Comparison of ENCODE assay signal across 1 cellular context in the genomic region with DNA sequence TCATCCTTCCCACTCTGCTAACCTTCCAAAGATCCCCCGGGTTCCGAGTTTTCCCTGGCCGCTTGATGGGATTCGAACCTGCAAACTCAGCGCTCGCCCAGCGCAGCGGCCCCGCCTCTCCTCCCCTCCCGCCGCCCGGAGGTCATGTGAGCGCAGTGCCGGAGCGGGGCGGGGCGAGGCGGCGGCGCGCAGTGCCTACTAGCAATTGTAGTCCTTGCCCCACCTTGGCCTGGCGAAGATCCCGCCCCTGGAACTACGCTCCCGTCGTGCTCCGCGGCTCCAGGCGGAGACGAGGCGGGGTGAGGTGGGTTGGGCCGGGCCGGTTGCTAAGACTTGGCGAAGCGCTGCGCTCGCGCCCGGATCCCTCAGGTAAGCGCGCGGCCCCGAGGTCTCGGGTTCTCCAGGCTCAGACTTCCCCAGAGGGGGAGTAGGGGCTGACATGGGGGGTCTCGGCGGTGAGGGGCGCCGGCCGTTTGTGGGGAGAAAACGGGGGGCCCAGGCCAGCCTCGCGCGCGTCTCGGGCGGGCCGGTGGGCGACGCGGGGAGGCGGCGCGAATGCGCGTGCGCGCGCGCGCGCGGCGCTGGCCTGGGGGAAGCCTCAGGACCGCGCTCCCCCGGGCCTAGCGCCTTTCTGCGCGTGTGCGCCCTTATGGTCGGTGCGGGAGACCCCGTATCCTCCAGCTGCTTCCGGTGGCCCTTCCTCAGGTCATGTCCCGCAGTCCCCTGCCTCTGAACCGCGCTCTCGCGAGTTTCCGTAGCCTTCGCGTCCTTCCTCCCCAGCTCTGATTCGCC.
TF ChIP-seq lines count a peak whose summit lies in the region.

A gene (plus strand): TSS at position 329 of the 792 bp plus-strand sequence. CDS start 6,649 bp downstream, outside the sequence.
A gene with protein sequence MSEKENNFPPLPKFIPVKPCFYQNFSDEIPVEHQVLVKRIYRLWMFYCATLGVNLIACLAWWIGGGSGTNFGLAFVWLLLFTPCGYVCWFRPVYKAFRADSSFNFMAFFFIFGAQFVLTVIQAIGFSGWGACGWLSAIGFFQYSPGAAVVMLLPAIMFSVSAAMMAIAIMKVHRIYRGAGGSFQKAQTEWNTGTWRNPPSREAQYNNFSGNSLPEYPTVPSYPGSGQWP (plus strand): TSS at position 329 of the 792 bp plus-strand sequence. CDS start 9,621 bp downstream, outside the sequence.

TF ChIP-seq in WTC11, 78 proteins besides CTCF, POLR2A, EP300 and RAD21 (continued from another document):
- TF ChIP-seq NFE2L1 (CRISPR knock-in tag; IDR thresholded peaks at IDR 0.05) = peak; percentile 90; the same call in 1 of the 2 replicates
- TF ChIP-seq, protein P1, sequence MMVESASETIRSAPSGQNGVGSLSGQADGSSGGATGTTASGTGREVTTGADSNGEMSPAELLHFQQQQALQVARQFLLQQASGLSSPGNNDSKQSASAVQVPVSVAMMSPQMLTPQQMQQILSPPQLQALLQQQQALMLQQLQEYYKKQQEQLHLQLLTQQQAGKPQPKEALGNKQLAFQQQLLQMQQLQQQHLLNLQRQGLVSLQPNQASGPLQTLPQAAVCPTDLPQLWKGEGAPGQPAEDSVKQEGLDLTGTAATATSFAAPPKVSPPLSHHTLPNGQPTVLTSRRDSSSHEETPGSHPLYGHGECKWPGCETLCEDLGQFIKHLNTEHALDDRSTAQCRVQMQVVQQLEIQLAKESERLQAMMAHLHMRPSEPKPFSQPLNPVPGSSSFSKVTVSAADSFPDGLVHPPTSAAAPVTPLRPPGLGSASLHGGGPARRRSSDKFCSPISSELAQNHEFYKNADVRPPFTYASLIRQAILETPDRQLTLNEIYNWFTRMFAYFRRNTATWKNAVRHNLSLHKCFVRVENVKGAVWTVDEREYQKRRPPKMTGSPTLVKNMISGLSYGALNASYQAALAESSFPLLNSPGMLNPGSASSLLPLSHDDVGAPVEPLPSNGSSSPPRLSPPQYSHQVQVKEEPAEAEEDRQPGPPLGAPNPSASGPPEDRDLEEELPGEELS (CRISPR knock-in tag; IDR thresholded peaks at IDR 0.05) = peak; percentile 68; the same call in 1 of the 2 replicates
- TF ChIP-seq IRF2 (CRISPR knock-in tag; IDR thresholded peaks at IDR 0.05; ENCODE audit: borderline replicate concordance, low read depth) = no peak
- no peak for TF ChIP-seq TEAD4 (CRISPR knock-in tag; IDR thresholded peaks at IDR 0.05)
- no peak for TF ChIP-seq ZNF138 (CRISPR knock-in tag; conservative IDR thresholded peaks at IDR 0.05)
- TF ChIP-seq, protein P2, sequence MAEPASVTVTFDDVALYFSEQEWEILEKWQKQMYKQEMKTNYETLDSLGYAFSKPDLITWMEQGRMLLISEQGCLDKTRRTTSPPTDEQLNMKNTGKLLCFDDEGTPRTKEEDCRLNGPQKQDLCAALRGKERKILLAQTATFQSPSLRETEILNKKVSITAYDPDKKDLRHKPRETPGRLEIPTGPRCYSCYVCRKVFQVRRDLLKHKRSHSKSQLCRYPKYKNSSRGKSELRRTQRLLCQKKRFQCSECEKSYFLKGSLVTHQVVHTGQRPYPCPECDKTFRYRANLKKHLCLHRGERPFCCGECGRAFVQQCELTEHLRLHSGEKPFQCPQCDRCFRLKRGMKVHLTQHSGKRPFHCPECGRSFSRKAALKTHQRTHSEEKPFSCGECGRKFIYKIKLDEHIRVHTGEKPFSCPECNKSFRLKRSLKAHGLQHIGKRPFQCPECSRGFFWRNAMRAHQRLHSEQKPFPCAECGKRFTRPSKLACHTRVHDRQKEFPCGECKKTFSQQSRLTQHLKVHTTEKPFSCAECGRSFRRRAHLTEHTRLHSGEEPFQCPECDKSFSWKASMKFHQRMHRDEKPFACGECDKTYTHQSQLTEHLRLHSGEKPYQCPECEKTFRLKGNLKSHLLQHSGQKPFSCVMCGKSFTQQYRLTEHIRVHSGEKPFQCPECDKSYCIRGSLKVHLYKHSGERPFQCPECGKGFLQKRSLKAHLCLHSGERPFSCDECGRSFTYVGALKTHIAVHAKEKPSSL (CRISPR knock-in tag; conservative IDR thresholded peaks at IDR 0.05) = no peak
- no peak for TF ChIP-seq NR3C1 (CRISPR knock-in tag; conservative IDR thresholded peaks at IDR 0.05; ENCODE audit: low read depth)
- TF ChIP-seq PRRX2 (CRISPR knock-in tag; IDR thresholded peaks at IDR 0.05) = no peak
- 0 out of 2 replicates have a peak, but pooled peaks have one; percentile 69 for TF ChIP-seq MYBL2 (CRISPR knock-in tag; IDR thresholded peaks at IDR 0.05)
- no peak; the same call in 1 of the 2 replicates for TF ChIP-seq FOXK1 (CRISPR knock-in tag; IDR thresholded peaks at IDR 0.05)
- TF ChIP-seq, protein P3, sequence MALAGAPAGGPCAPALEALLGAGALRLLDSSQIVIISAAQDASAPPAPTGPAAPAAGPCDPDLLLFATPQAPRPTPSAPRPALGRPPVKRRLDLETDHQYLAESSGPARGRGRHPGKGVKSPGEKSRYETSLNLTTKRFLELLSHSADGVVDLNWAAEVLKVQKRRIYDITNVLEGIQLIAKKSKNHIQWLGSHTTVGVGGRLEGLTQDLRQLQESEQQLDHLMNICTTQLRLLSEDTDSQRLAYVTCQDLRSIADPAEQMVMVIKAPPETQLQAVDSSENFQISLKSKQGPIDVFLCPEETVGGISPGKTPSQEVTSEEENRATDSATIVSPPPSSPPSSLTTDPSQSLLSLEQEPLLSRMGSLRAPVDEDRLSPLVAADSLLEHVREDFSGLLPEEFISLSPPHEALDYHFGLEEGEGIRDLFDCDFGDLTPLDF (CRISPR knock-in tag; IDR thresholded peaks at IDR 0.05) = no peak
- no peak for TF ChIP-seq NFYB (CRISPR knock-in tag; conservative IDR thresholded peaks at IDR 0.05; ENCODE audit: low read depth)
- TF ChIP-seq, protein P4, sequence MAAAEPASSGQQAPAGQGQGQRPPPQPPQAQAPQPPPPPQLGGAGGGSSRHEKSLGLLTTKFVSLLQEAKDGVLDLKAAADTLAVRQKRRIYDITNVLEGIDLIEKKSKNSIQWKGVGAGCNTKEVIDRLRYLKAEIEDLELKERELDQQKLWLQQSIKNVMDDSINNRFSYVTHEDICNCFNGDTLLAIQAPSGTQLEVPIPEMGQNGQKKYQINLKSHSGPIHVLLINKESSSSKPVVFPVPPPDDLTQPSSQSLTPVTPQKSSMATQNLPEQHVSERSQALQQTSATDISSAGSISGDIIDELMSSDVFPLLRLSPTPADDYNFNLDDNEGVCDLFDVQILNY (CRISPR knock-in tag; IDR thresholded peaks at IDR 0.05) = peak; percentile 91; the same call in 1 of the 2 replicates
- TF ChIP-seq, protein P5, sequence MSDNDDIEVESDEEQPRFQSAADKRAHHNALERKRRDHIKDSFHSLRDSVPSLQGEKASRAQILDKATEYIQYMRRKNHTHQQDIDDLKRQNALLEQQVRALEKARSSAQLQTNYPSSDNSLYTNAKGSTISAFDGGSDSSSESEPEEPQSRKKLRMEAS (CRISPR knock-in tag; IDR thresholded peaks at IDR 0.05) = peak; percentile 63; the same call in 1 of the 2 replicates
- TF ChIP-seq, protein P6, sequence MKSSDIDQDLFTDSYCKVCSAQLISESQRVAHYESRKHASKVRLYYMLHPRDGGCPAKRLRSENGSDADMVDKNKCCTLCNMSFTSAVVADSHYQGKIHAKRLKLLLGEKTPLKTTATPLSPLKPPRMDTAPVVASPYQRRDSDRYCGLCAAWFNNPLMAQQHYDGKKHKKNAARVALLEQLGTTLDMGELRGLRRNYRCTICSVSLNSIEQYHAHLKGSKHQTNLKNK (CRISPR knock-in tag; IDR thresholded peaks at IDR 0.05) = no peak
- TF ChIP-seq, protein P7, sequence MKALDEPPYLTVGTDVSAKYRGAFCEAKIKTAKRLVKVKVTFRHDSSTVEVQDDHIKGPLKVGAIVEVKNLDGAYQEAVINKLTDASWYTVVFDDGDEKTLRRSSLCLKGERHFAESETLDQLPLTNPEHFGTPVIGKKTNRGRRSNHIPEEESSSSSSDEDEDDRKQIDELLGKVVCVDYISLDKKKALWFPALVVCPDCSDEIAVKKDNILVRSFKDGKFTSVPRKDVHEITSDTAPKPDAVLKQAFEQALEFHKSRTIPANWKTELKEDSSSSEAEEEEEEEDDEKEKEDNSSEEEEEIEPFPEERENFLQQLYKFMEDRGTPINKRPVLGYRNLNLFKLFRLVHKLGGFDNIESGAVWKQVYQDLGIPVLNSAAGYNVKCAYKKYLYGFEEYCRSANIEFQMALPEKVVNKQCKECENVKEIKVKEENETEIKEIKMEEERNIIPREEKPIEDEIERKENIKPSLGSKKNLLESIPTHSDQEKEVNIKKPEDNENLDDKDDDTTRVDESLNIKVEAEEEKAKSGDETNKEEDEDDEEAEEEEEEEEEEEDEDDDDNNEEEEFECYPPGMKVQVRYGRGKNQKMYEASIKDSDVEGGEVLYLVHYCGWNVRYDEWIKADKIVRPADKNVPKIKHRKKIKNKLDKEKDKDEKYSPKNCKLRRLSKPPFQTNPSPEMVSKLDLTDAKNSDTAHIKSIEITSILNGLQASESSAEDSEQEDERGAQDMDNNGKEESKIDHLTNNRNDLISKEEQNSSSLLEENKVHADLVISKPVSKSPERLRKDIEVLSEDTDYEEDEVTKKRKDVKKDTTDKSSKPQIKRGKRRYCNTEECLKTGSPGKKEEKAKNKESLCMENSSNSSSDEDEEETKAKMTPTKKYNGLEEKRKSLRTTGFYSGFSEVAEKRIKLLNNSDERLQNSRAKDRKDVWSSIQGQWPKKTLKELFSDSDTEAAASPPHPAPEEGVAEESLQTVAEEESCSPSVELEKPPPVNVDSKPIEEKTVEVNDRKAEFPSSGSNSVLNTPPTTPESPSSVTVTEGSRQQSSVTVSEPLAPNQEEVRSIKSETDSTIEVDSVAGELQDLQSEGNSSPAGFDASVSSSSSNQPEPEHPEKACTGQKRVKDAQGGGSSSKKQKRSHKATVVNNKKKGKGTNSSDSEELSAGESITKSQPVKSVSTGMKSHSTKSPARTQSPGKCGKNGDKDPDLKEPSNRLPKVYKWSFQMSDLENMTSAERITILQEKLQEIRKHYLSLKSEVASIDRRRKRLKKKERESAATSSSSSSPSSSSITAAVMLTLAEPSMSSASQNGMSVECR (CRISPR knock-in tag; IDR thresholded peaks at IDR 0.05; ENCODE audit: borderline replicate concordance) = 0 out of 2 replicates have a peak, but pooled peaks have one; percentile 40
- TF ChIP-seq, protein P8, sequence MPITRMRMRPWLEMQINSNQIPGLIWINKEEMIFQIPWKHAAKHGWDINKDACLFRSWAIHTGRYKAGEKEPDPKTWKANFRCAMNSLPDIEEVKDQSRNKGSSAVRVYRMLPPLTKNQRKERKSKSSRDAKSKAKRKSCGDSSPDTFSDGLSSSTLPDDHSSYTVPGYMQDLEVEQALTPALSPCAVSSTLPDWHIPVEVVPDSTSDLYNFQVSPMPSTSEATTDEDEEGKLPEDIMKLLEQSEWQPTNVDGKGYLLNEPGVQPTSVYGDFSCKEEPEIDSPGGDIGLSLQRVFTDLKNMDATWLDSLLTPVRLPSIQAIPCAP (CRISPR knock-in tag; IDR thresholded peaks at IDR 0.05) = no peak
